Comparison of ENCODE assay signal across 2 cellular contexts in genomic region chr11:1437500-1437899, GRCh38.
A peak's percentile ranks its signal among the peaks of the same experiment; 100 is the strongest.
TF ChIP-seq lines count a peak whose summit lies in the region.

No MANE protein-coding gene starts in this region.

TF ChIP-seq in GM23338, 12 proteins besides CTCF, POLR2A, EP300 and RAD21 (continued from another document):
- TF ChIP-seq STAT1 (IDR thresholded peaks at IDR 0.05; ENCODE audit: unreplicated experiment) (no peak), EZH2phosphoT487 (IDR thresholded peaks at IDR 0.05; ENCODE audit: unreplicated experiment) (no peak), ZNF331 (CRISPR knock-in tag; IDR thresholded peaks at IDR 0.05; ENCODE audit: low read depth) (no peak)

TF ChIP-seq in SK-N-SH, 30 proteins besides CTCF, POLR2A, EP300 and RAD21:
- TF ChIP-seq PBX3 (IDR thresholded peaks at IDR 0.05) (no peak), RCOR1 (IDR thresholded peaks at IDR 0.05; ENCODE audit: low read length) (no peak), GATA2 (CRISPR knock-in tag; IDR thresholded peaks at IDR 0.05) (peak; percentile 78), RFX5 (IDR thresholded peaks at IDR 0.05; ENCODE audit: low read length) (no peak), EZH2phosphoT487 (IDR thresholded peaks at IDR 0.05; ENCODE audit: borderline replicate concordance, low read depth) (no peak), NFIC (IDR thresholded peaks at IDR 0.05; ENCODE audit: borderline replicate concordance) (no peak), USF2 (IDR thresholded peaks at IDR 0.05; ENCODE audit: borderline replicate concordance, low read depth, low read length) (no peak), REST (IDR thresholded peaks at IDR 0.05; ENCODE audit: low read depth, low read length) (no peak), ELF1 (IDR thresholded peaks at IDR 0.05) (no peak), FOXJ3 (CRISPR knock-in tag; IDR thresholded peaks at IDR 0.05) (0 out of 2 replicates have a peak, but pooled peaks have one; percentile 19), YY1 (IDR thresholded peaks at IDR 0.05; ENCODE audit: low read depth) (no peak), IRF3 (IDR thresholded peaks at IDR 0.05; ENCODE audit: low read depth, low read length) (no peak)
TF ChIP-seq in SK-N-SH: peak in this region for 2.
